ENCODE assay signal across 1 cellular context in genomic region chr2:53911434-53912189, GRCh38.
TF ChIP-seq lines count a peak whose summit lies in the region.

No MANE protein-coding gene starts in this region.

TF ChIP-seq in IMR-90, 13 proteins besides CTCF, POLR2A, EP300 and RAD21:
- TF ChIP-seq SMC3 (IDR thresholded peaks at IDR 0.05; ENCODE audit: low read depth, low read length) (no peak), FOS (IDR thresholded peaks at IDR 0.05; ENCODE audit: low read depth, low read length) (no peak), MAFK (IDR thresholded peaks at IDR 0.05; ENCODE audit: low read depth, low read length) (0 out of 2 replicates have a peak, but pooled peaks have one; percentile 19)
